In genomic region chr12:118581396-118581795, GRCh38 we compare ENCODE assay signal across 26 cellular contexts.
DNase-seq lines count a peak whose midpoint lies in the region; ATAC-seq and TF ChIP-seq lines count a peak whose summit lies in the region.
"Had no signal": no experiment of that assay in that cellular context is flagged by ENCODE, and none has a peak within 500 bp of the region (broad histone marks: within the 10 kb centered on the region; RNA-seq: fewer than 3 reads in every experiment).

No MANE protein-coding gene starts in this region.

- CTCF ChIA-PET in T-cell (lab: Charles Lee) = interaction anchor here in 1 of 2 donors (0.7 kb wide), 1 partner anchor 710 kb away, joined by 3 read pairs; no protein-coding TSS in a partner anchor

- no peaks in the 10 kb centered on the region for H3K9me3 Mint-ChIP-seq in T-cell

- H3K27ac Mint-ChIP-seq in T-cell = no peak overlapping the region
- H3K27ac Mint-ChIP-seq: CD14-positive monocyte; CD4-positive, alpha-beta memory T cell; CD4-positive, CD25-positive, alpha-beta regulatory T cell; CD8-positive, alpha-beta memory T cell had no signal

- H3K27ac ChIP-seq in 22Rv1 = peak overlapping the region; percentile 92; the same call in 1 of the 2 replicates
- H3K27ac ChIP-seq: A549, BLaER1 had no signal

- no peaks in the 10 kb centered on the region for H3K36me3 Mint-ChIP-seq in T-cell
- H3K36me3 Mint-ChIP-seq: CD14-positive monocyte; CD4-positive, alpha-beta memory T cell; CD4-positive, CD25-positive, alpha-beta regulatory T cell; CD8-positive, alpha-beta memory T cell had no signal

- H3K27me3 Mint-ChIP-seq in T-cell = peaks cover 0 to 12% of the 10 kb centered on the region in 2 donors

- H3K4me1 Mint-ChIP-seq in T-cell = no peaks in the 10 kb centered on the region
- H3K4me1 Mint-ChIP-seq: CD14-positive monocyte; CD4-positive, alpha-beta memory T cell; CD4-positive, CD25-positive, alpha-beta regulatory T cell; CD8-positive, alpha-beta memory T cell had no signal

- POLR2A ChIA-PET in T-cell (lab: Charles Lee) = no interaction called here

- ATAC-seq in T-cell (replicated peaks in 1 of 4) (no peak), HG03378 (IDR thresholded peaks at IDR 0.05; ENCODE audit: unreplicated experiment) (no peak), GM21723 (IDR thresholded peaks at IDR 0.05; ENCODE audit: unreplicated experiment) (no peak)
- ATAC-seq: A549, GM12878 had no signal

- TF ChIP-seq CTCF in 22Rv1 (IDR thresholded peaks at IDR 0.05) = no peak

- H3K4me3 Mint-ChIP-seq in T-cell = no peak overlapping the region
- H3K4me3 Mint-ChIP-seq: CD14-positive monocyte; CD4-positive, alpha-beta memory T cell; CD4-positive, CD25-positive, alpha-beta regulatory T cell; CD8-positive, alpha-beta memory T cell had no signal

- DNase-seq in Ammon's horn (ENCODE audit: low spot score) (peak; percentile 23), ecto neural progenitor cell (ENCODE audit: low spot score) (peak; percentile 6), middle frontal gyrus (ENCODE audit: extremely low spot score, low spot score) (peak; percentile 26), T-cell (no peak), NCI-H1694 (lab: John Stamatoyannopoulos, UW) (no peak)
- DNase-seq: AML-193; BE2C; C1 segment of cervical spinal cord; CD4-positive, alpha-beta memory T cell; CD4-positive, CD25-positive, alpha-beta regulatory T cell; CD8-positive, alpha-beta memory T cell; COR-L47; DMS 273 treated with DMSO at 0.1 percent for 48 hours; DMS153; DMS53; DMS79; DND-41; EL; GDM1 had no signal

Comparison
In these comparisons a context has a peak if more than half of its experiments do, and no peak if none do; other contexts are left out.
1. DNase-seq: peak in Ammon's horn (single experiment), ecto neural progenitor cell (single experiment) and middle frontal gyrus (single experiment); none in T-cell (0 of 34) and NCI-H1694 (single experiment).